Comparison of ENCODE assay signal across 1 cellular context in the genomic region with DNA sequence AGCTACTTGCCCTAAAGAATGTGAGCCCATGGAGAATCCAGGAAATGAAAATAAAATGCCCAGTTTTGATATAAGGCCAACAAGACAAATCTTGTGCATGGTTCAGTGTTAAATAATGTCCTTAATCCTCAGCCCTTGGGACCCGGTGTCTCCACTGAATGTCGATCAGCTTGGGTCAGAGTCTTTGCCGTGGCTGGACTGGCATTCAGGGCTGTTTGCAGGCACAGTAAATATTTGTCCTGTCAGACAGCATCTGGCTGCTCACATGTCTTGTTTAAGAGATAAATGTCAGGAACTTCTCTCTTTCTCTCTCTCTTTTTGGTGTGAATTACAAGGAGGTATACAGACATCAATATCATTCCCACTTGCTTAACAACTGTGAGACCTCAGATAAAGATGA.
TF ChIP-seq lines count a peak whose summit lies in the region.

No MANE protein-coding gene starts in this region.

TF ChIP-seq in WTC11, 78 proteins besides CTCF, POLR2A, EP300 and RAD21 (continued from another document):
- TF ChIP-seq, protein P1, sequence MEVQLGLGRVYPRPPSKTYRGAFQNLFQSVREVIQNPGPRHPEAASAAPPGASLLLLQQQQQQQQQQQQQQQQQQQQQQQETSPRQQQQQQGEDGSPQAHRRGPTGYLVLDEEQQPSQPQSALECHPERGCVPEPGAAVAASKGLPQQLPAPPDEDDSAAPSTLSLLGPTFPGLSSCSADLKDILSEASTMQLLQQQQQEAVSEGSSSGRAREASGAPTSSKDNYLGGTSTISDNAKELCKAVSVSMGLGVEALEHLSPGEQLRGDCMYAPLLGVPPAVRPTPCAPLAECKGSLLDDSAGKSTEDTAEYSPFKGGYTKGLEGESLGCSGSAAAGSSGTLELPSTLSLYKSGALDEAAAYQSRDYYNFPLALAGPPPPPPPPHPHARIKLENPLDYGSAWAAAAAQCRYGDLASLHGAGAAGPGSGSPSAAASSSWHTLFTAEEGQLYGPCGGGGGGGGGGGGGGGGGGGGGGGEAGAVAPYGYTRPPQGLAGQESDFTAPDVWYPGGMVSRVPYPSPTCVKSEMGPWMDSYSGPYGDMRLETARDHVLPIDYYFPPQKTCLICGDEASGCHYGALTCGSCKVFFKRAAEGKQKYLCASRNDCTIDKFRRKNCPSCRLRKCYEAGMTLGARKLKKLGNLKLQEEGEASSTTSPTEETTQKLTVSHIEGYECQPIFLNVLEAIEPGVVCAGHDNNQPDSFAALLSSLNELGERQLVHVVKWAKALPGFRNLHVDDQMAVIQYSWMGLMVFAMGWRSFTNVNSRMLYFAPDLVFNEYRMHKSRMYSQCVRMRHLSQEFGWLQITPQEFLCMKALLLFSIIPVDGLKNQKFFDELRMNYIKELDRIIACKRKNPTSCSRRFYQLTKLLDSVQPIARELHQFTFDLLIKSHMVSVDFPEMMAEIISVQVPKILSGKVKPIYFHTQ (CRISPR knock-in tag; IDR thresholded peaks at IDR 0.05): no peak
- TF ChIP-seq OVOL2 (CRISPR knock-in tag; IDR thresholded peaks at IDR 0.05; ENCODE audit: borderline replicate concordance) (no peak), ZBTB21 (CRISPR knock-in tag; IDR thresholded peaks at IDR 0.05; ENCODE audit: borderline replicate concordance) (no peak), CBFB (CRISPR knock-in tag; IDR thresholded peaks at IDR 0.05; ENCODE audit: low read depth) (no peak), PRRX2 (CRISPR knock-in tag; IDR thresholded peaks at IDR 0.05) (no peak), ZNF671 (CRISPR knock-in tag; IDR thresholded peaks at IDR 0.05) (no peak), CREB1 (CRISPR knock-in tag; IDR thresholded peaks at IDR 0.05) (no peak), MXD4 (CRISPR knock-in tag; IDR thresholded peaks at IDR 0.05; ENCODE audit: borderline replicate concordance) (no peak), RELA (CRISPR knock-in tag; IDR thresholded peaks at IDR 0.05; ENCODE audit: borderline replicate concordance) (no peak)
- TF ChIP-seq, protein P2, sequence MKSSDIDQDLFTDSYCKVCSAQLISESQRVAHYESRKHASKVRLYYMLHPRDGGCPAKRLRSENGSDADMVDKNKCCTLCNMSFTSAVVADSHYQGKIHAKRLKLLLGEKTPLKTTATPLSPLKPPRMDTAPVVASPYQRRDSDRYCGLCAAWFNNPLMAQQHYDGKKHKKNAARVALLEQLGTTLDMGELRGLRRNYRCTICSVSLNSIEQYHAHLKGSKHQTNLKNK (CRISPR knock-in tag; IDR thresholded peaks at IDR 0.05): no peak
- TF ChIP-seq, protein P3, sequence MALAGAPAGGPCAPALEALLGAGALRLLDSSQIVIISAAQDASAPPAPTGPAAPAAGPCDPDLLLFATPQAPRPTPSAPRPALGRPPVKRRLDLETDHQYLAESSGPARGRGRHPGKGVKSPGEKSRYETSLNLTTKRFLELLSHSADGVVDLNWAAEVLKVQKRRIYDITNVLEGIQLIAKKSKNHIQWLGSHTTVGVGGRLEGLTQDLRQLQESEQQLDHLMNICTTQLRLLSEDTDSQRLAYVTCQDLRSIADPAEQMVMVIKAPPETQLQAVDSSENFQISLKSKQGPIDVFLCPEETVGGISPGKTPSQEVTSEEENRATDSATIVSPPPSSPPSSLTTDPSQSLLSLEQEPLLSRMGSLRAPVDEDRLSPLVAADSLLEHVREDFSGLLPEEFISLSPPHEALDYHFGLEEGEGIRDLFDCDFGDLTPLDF (CRISPR knock-in tag; IDR thresholded peaks at IDR 0.05): no peak
- TF ChIP-seq, protein P4, sequence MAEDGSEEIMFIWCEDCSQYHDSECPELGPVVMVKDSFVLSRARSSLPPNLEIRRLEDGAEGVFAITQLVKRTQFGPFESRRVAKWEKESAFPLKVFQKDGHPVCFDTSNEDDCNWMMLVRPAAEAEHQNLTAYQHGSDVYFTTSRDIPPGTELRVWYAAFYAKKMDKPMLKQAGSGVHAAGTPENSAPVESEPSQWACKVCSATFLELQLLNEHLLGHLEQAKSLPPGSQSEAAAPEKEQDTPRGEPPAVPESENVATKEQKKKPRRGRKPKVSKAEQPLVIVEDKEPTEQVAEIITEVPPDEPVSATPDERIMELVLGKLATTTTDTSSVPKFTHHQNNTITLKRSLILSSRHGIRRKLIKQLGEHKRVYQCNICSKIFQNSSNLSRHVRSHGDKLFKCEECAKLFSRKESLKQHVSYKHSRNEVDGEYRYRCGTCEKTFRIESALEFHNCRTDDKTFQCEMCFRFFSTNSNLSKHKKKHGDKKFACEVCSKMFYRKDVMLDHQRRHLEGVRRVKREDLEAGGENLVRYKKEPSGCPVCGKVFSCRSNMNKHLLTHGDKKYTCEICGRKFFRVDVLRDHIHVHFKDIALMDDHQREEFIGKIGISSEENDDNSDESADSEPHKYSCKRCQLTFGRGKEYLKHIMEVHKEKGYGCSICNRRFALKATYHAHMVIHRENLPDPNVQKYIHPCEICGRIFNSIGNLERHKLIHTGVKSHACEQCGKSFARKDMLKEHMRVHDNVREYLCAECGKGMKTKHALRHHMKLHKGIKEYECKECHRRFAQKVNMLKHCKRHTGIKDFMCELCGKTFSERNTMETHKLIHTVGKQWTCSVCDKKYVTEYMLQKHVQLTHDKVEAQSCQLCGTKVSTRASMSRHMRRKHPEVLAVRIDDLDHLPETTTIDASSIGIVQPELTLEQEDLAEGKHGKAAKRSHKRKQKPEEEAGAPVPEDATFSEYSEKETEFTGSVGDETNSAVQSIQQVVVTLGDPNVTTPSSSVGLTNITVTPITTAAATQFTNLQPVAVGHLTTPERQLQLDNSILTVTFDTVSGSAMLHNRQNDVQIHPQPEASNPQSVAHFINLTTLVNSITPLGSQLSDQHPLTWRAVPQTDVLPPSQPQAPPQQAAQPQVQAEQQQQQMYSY (CRISPR knock-in tag; IDR thresholded peaks at IDR 0.05): no peak
- TF ChIP-seq, protein P5, sequence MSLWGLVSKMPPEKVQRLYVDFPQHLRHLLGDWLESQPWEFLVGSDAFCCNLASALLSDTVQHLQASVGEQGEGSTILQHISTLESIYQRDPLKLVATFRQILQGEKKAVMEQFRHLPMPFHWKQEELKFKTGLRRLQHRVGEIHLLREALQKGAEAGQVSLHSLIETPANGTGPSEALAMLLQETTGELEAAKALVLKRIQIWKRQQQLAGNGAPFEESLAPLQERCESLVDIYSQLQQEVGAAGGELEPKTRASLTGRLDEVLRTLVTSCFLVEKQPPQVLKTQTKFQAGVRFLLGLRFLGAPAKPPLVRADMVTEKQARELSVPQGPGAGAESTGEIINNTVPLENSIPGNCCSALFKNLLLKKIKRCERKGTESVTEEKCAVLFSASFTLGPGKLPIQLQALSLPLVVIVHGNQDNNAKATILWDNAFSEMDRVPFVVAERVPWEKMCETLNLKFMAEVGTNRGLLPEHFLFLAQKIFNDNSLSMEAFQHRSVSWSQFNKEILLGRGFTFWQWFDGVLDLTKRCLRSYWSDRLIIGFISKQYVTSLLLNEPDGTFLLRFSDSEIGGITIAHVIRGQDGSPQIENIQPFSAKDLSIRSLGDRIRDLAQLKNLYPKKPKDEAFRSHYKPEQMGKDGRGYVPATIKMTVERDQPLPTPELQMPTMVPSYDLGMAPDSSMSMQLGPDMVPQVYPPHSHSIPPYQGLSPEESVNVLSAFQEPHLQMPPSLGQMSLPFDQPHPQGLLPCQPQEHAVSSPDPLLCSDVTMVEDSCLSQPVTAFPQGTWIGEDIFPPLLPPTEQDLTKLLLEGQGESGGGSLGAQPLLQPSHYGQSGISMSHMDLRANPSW (CRISPR knock-in tag; conservative IDR thresholded peaks at IDR 0.05; ENCODE audit: low read depth): no peak
- TF ChIP-seq, protein P6, sequence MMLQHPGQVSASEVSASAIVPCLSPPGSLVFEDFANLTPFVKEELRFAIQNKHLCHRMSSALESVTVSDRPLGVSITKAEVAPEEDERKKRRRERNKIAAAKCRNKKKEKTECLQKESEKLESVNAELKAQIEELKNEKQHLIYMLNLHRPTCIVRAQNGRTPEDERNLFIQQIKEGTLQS (CRISPR knock-in tag; conservative IDR thresholded peaks at IDR 0.05): no peak
TF ChIP-seq in WTC11: peak in this region for 0.
